Comparison of ENCODE assay signal across 24 cellular contexts in genomic region chr3:123981317-123981716, GRCh38. TPM values are rescaled to one million over a fixed set of nuclear protein-coding genes. Genes with fewer than 3 reads are reported as not detected.
"Had no signal": no experiment of that assay in that cellular context is flagged by ENCODE, and none has a peak within 500 bp of the region (broad histone marks: within the 10 kb centered on the region; RNA-seq: fewer than 3 reads in every experiment).

No MANE protein-coding gene starts in this region.

RNA-seq across cellular contexts. Expression of gene ROPN1, which starts 10.6 kb away (rescaled TPM):
- total RNA-seq: hepatocyte; left lung; liver; lower lobe of right lung; mesothelial cell of epicardium; mononuclear cell; myocyte; naive thymus-derived CD4-positive, alpha-beta T cell; natural killer cell treated with Interleukin-12 subunit alpha and Interleukin-12 subunit beta and Interleukin-15 and Interleukin-18, amount 100 ng/mL, for 72 hours; omental fat pad; ovary; progenitor cell of endocrine pancreas; pulmonary artery endothelial cell; renal cortical epithelial cell; right atrium auricular region; right lobe of liver; skeletal muscle tissue; smooth muscle cell; temporal lobe; tibial nerve; upper lobe of left lung; urinary bladder; vagina had no signal
- polyA plus RNA-seq: hepatocyte; liver; naive thymus-derived CD4-positive, alpha-beta T cell; neural cell; ovary; smooth muscle cell; urinary bladder had no signal
